In genomic region chr12:1552171-1552570, GRCh38 we compare ENCODE assay signal across 16 cellular contexts.
"Had no signal": no experiment of that assay in that cellular context is flagged by ENCODE, and none has a peak within 500 bp of the region (broad histone marks: within the 10 kb centered on the region; RNA-seq: fewer than 3 reads in every experiment).

No MANE protein-coding gene starts in this region.

- H3K36me3 Mint-ChIP-seq: activated naive CD8-positive, alpha-beta T cell had no signal

- H3K4me3 ChIP-seq: esophagus muscularis mucosa, heart left ventricle, left ventricle myocardium inferior, thyroid gland, vagina had no signal

- H3K9me3 ChIP-seq: esophagus muscularis mucosa, left ventricle myocardium inferior, thyroid gland, vagina had no signal

- H3K27ac ChIP-seq: esophagus muscularis mucosa, heart left ventricle, left ventricle myocardium inferior, thyroid gland, vagina had no signal

- H3K27ac Mint-ChIP-seq: activated naive CD8-positive, alpha-beta T cell; T-cell had no signal

- H3K4me3 Mint-ChIP-seq: activated naive CD8-positive, alpha-beta T cell; nephron; T-cell had no signal

- H3K4me1 ChIP-seq: heart left ventricle, left ventricle myocardium inferior, thyroid gland had no signal

- H3K27me3 ChIP-seq: esophagus muscularis mucosa, heart left ventricle, thyroid gland, vagina had no signal

- H3K36me3 ChIP-seq: esophagus muscularis mucosa, heart left ventricle, left ventricle myocardium inferior, thyroid gland, vagina had no signal

- ATAC-seq: heart left ventricle, T-cell had no signal

- FAIRE-seq: frontal cortex had no signal

- DNase-seq: activated CD4-positive, alpha-beta T cell treated with anti-CD3 and anti-CD28 coated beads for 4 hours; activated T-cell treated with anti-CD3 and anti-CD28 coated beads for 4 hours; amygdala; heart left ventricle; islet precursor cell; left ventricle myocardium inferior; mesendoderm; stimulated activated CD4-positive, alpha-beta T cell treated with anti-CD3 and anti-CD28 coated beads, Interleukin-4, amount 100 ng/mL, for 4 hours; T-cell; T1000; thyroid gland had no signal
